In the genomic region with DNA sequence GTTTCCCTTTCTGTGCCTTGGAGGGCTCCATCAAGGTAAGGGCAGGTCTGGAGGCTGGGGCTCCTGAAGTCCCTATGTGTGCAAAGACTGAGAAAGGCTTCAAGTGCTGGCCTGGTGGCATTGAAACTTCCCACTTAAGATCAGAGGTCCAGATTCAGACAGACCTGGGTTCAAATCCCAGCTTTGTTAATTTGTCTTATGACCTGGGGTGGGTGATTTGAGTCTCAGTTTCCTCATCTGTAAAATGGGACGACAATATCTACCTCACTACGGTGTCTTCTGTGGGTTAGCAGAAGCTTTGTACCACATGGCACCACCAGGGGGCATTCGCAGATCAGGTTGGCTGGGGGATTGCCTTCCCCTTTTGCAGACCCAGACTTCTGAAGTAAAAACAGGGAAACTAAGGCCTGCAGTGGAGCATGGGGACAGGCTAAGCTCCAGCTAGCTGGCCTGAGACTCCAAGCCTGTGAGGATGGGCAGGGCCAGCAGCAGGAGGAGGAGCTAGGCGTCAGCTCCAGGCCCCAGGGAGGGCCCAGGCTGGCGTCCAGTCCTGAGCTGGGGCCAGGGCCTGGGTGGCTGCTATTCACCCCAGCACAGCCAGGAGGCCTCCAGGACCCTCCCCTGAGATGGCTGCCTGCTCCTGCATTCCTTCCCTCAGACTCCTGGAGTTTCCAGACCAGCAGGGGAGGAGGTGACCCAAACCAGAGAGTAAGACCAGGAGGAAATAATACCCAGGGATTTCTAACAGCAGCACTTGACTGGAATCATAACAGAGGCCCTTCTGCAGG, we compare ENCODE assay signal across 8 cellular contexts. TPM values are rescaled to one million over a fixed set of nuclear protein-coding genes. Genes with fewer than 3 reads are reported as not detected.
DNase-seq lines count a peak whose midpoint lies in the region; ATAC-seq and TF ChIP-seq lines count a peak whose summit lies in the region.

No MANE protein-coding gene starts in this region.

- DNase-seq in COLO668 (lab: John Stamatoyannopoulos, UW; ENCODE audit: unreplicated experiment) = peak; percentile 70
- DNase-seq in HT1080 (ENCODE audit: low read depth) = peak; percentile 91
- DNase-seq in RPMI7951 (ENCODE audit: low read depth) = peak; percentile 90
- DNase-seq in activated T-helper 2 cell treated with anti-CD3 and anti-CD28 coated beads, Interferon-gamma antibody, Interleukin-2, Interleukin-4, amounts not matched to agents 10 μg/mL and 5 μg/mL and 100 μg/mL, durations not matched to agents 14 hours and 24 hours and 36 hours (ENCODE audit: low spot score) = peak; percentile 82
- DNase-seq in fibroblast of pulmonary artery (ENCODE audit: low read depth) = peak; percentile 95
- DNase-seq in naive thymus-derived CD8-positive, alpha-beta T cell = peak; percentile 76 to 95 (median 90)
- DNase-seq in stimulated activated CD8-positive, alpha-beta memory T cell treated with anti-CD3 and anti-CD28 coated beads, Interleukin-7, amount 100 ng/mL, for 48 hours (ENCODE audit: extremely low read depth in 1 of 2, low read depth in 1 of 2) = peak; percentile 61 to 84

- peaks cover 40% of the 10 kb centered on the region for H3K4me1 Mint-ChIP-seq in activated T-helper 2 cell treated with anti-CD3 and anti-CD28 coated beads, Interferon-gamma antibody, Interleukin-2, Interleukin-4, amounts not matched to agents 10 μg/mL and 5 μg/mL and 100 μg/mL, durations not matched to agents 14 hours and 24 hours and 36 hours (ENCODE audit: low read depth)
- H3K4me1 Mint-ChIP-seq in naive thymus-derived CD8-positive, alpha-beta T cell = peaks cover 11 to 55% (median 43%) of the 10 kb centered on the region in 4 donors

- POLR2A ChIA-PET in naive thymus-derived CD8-positive, alpha-beta T cell (lab: Charles Lee) = interaction anchor here (0.8 to 13.0 kb wide), 17 partner anchors 11 to 181 kb away, joined by 3 to 416 read pairs (median 9); partner anchors contain the start of genes CCDC157, MTFP1, OSM and RNF215

- intact Hi-C loops in activated T-helper 2 cell treated with anti-CD3 and anti-CD28 coated beads, Interferon-gamma antibody, Interleukin-2, Interleukin-4, amounts not matched to agents 10 μg/mL and 5 μg/mL and 100 μg/mL, durations not matched to agents 14 hours and 24 hours and 36 hours (cut with micrococcal nuclease) = loop anchor here (1.0 to 5.0 kb wide), 6 partner anchors 21 to 199 kb away; partner anchors contain the start of gene RNF215

- H3K9me3 Mint-ChIP-seq in activated T-helper 2 cell treated with anti-CD3 and anti-CD28 coated beads, Interferon-gamma antibody, Interleukin-2, Interleukin-4, amounts not matched to agents 10 μg/mL and 5 μg/mL and 100 μg/mL, durations not matched to agents 14 hours and 24 hours and 36 hours = no peaks in the 10 kb centered on the region
- H3K9me3 Mint-ChIP-seq in naive thymus-derived CD8-positive, alpha-beta T cell = no peaks in the 10 kb centered on the region

- peak; percentile 35 to 47 for ATAC-seq in naive thymus-derived CD8-positive, alpha-beta T cell
- ATAC-seq in GM19324 (IDR thresholded peaks at IDR 0.05; ENCODE audit: low FRiP score, unreplicated experiment) = no peak

- peak; percentile 55 for TF ChIP-seq CTCF in fibroblast of pulmonary artery (IDR thresholded peaks at IDR 0.05; ENCODE audit: low read length, missing control alignments)

- H3K4me3 Mint-ChIP-seq in activated T-helper 2 cell treated with anti-CD3 and anti-CD28 coated beads, Interferon-gamma antibody, Interleukin-2, Interleukin-4, amounts not matched to agents 10 μg/mL and 5 μg/mL and 100 μg/mL, durations not matched to agents 14 hours and 24 hours and 36 hours (ENCODE audit: low read depth) = peak overlapping the region; percentile 87
- peak overlapping the region; percentile 83 to 95 (median 92) for H3K4me3 Mint-ChIP-seq in naive thymus-derived CD8-positive, alpha-beta T cell

- H3K36me3 Mint-ChIP-seq in activated T-helper 2 cell treated with anti-CD3 and anti-CD28 coated beads, Interferon-gamma antibody, Interleukin-2, Interleukin-4, amounts not matched to agents 10 μg/mL and 5 μg/mL and 100 μg/mL, durations not matched to agents 14 hours and 24 hours and 36 hours (ENCODE audit: low read depth) = peaks cover 19% of the 10 kb centered on the region
- peaks cover 0 to 23% (median 8%) of the 10 kb centered on the region in 3 donors for H3K36me3 Mint-ChIP-seq in naive thymus-derived CD8-positive, alpha-beta T cell

- peak overlapping the region; percentile 83 for H3K4me3 ChIP-seq in fibroblast of pulmonary artery (replicated peaks; ENCODE audit: low read depth, low read length)

- H3K27ac Mint-ChIP-seq in activated T-helper 2 cell treated with anti-CD3 and anti-CD28 coated beads, Interferon-gamma antibody, Interleukin-2, Interleukin-4, amounts not matched to agents 10 μg/mL and 5 μg/mL and 100 μg/mL, durations not matched to agents 14 hours and 24 hours and 36 hours = peak overlapping the region; percentile 56
- peak overlapping the region; percentile 82 to 96 (median 92) for H3K27ac Mint-ChIP-seq in naive thymus-derived CD8-positive, alpha-beta T cell

- H3K27me3 Mint-ChIP-seq in activated T-helper 2 cell treated with anti-CD3 and anti-CD28 coated beads, Interferon-gamma antibody, Interleukin-2, Interleukin-4, amounts not matched to agents 10 μg/mL and 5 μg/mL and 100 μg/mL, durations not matched to agents 14 hours and 24 hours and 36 hours (ENCODE audit: low read depth) = no peaks in the 10 kb centered on the region
- no peaks in the 10 kb centered on the region for H3K27me3 Mint-ChIP-seq in naive thymus-derived CD8-positive, alpha-beta T cell

RNA-seq across cellular contexts. Expression of gene CASTOR1, which starts 1.5 kb away (rescaled TPM):
- total RNA-seq in HT1080 (2014; rRNA removed; shearing (Covaris generic)) = 1.5 and 6.1 TPM in 2 replicates
- 11.2 and 11.4 TPM in 2 replicates for polyA plus RNA-seq in HT1080 (2015; cell fraction: cytosol; rRNA removed)
- 14.2 and 17.3 TPM in 2 replicates for polyA plus RNA-seq in HT1080 (2015; cell fraction: nucleus; rRNA removed)
- total RNA-seq in RPMI7951 (2014; rRNA removed; shearing (Covaris generic)) = 9.6 and 16.6 TPM in 2 replicates
- total RNA-seq in activated T-helper 2 cell treated with anti-CD3 and anti-CD28 coated beads, Interferon-gamma antibody, Interleukin-2, Interleukin-4, amounts not matched to agents 10 μg/mL and 5 μg/mL and 100 μg/mL, durations not matched to agents 14 hours and 24 hours and 36 hours = 11.1 TPM in 2 replicates
- 10 to 100 TPM; 18.0 to 20.4 TPM for total RNA-seq in naive thymus-derived CD8-positive, alpha-beta T cell
- 10 to 100 TPM; 16.9 to 33.5 (median 20.8) TPM for polyA plus RNA-seq in naive thymus-derived CD8-positive, alpha-beta T cell

RNA-seq across cellular contexts. Expression of gene OSM, which starts 21.2 kb away (rescaled TPM):
- total RNA-seq in HT1080 (2014; rRNA removed; shearing (Covaris generic)) = not detected in 2 replicates
- not detected in 2 replicates for polyA plus RNA-seq in HT1080 (2015; cell fraction: cytosol; rRNA removed)
- polyA plus RNA-seq in HT1080 (2015; cell fraction: nucleus; rRNA removed) = not detected in 2 replicates
- not detected in 2 replicates for total RNA-seq in RPMI7951 (2014; rRNA removed; shearing (Covaris generic))
- total RNA-seq in activated T-helper 2 cell treated with anti-CD3 and anti-CD28 coated beads, Interferon-gamma antibody, Interleukin-2, Interleukin-4, amounts not matched to agents 10 μg/mL and 5 μg/mL and 100 μg/mL, durations not matched to agents 14 hours and 24 hours and 36 hours = 148 and 152 TPM in 2 replicates
- 1 to 10 TPM in 1 of 2 experiments, under 1 TPM in 1; 0.81 to 1.1 TPM for total RNA-seq in naive thymus-derived CD8-positive, alpha-beta T cell
- 10 to 100 TPM in 1 of 3 donors, 1 to 10 TPM in 2; 4.4 to 11.6 (median 4.4) TPM for polyA plus RNA-seq in naive thymus-derived CD8-positive, alpha-beta T cell

RNA-seq across cellular contexts. Expression of gene TBC1D10A, which starts 38.9 kb away (rescaled TPM):
- total RNA-seq in HT1080 (2014; rRNA removed; shearing (Covaris generic)) = 11.1 and 12.9 TPM in 2 replicates
- 10.1 and 13.4 TPM in 2 replicates for polyA plus RNA-seq in HT1080 (2015; cell fraction: cytosol; rRNA removed)
- polyA plus RNA-seq in HT1080 (2015; cell fraction: nucleus; rRNA removed) = 21.7 and 25.2 TPM in 2 replicates
- total RNA-seq in RPMI7951 (2014; rRNA removed; shearing (Covaris generic)) = 18.5 and 23.2 TPM in 2 replicates
- 26.8 and 29.4 TPM in 2 replicates for total RNA-seq in activated T-helper 2 cell treated with anti-CD3 and anti-CD28 coated beads, Interferon-gamma antibody, Interleukin-2, Interleukin-4, amounts not matched to agents 10 μg/mL and 5 μg/mL and 100 μg/mL, durations not matched to agents 14 hours and 24 hours and 36 hours
- 10 to 100 TPM; 66.7 to 67.7 TPM for total RNA-seq in naive thymus-derived CD8-positive, alpha-beta T cell
- 10 to 100 TPM; 56.7 to 83.4 (median 62.0) TPM for polyA plus RNA-seq in naive thymus-derived CD8-positive, alpha-beta T cell

RNA-seq across cellular contexts. Expression of gene LIF, which starts 41.3 kb away (rescaled TPM):
- total RNA-seq in HT1080 (2014; rRNA removed; shearing (Covaris generic)) = 7.7 and 8.8 TPM in 2 replicates
- 22.5 and 23.6 TPM in 2 replicates for polyA plus RNA-seq in HT1080 (2015; cell fraction: cytosol; rRNA removed)
- polyA plus RNA-seq in HT1080 (2015; cell fraction: nucleus; rRNA removed) = 90.4 and 101 TPM in 2 replicates
- 3.1 and 4.1 TPM in 2 replicates for total RNA-seq in RPMI7951 (2014; rRNA removed; shearing (Covaris generic))
- 919 and 932 TPM in 2 replicates for total RNA-seq in activated T-helper 2 cell treated with anti-CD3 and anti-CD28 coated beads, Interferon-gamma antibody, Interleukin-2, Interleukin-4, amounts not matched to agents 10 μg/mL and 5 μg/mL and 100 μg/mL, durations not matched to agents 14 hours and 24 hours and 36 hours
- not detected for total RNA-seq in naive thymus-derived CD8-positive, alpha-beta T cell
- polyA plus RNA-seq in naive thymus-derived CD8-positive, alpha-beta T cell = not detected

Comparison
In these comparisons a context has a peak if more than half of its experiments do, and no peak if none do; other contexts are left out.
1. RNA of gene OSM, which starts 21.2 kb away (total RNA-seq): 148 to 152 TPM in activated T-helper 2 cell treated with anti-CD3 and anti-CD28 coated beads, Interferon-gamma antibody, Interleukin-2, Interleukin-4, amounts not matched to agents 10 μg/mL and 5 μg/mL and 100 μg/mL, durations not matched to agents 14 hours and 24 hours and 36 hours; 0.81 to 1.1 TPM in naive thymus-derived CD8-positive, alpha-beta T cell, not detected in HT1080 and not detected in RPMI7951; every median in the first group is over 10 times any median in the second.
2. Peak in every context shown above with its lines, with median percentiles within 50 percentile points of each other: DNase-seq.